ENCODE assay signal across 8 cellular contexts in genomic region chr9:6788175-6789016, GRCh38. TPM values are rescaled to one million over a fixed set of nuclear protein-coding genes. Genes with fewer than 3 reads are reported as not detected.
DNase-seq lines count a peak whose midpoint lies in the region; ATAC-seq and TF ChIP-seq lines count a peak whose summit lies in the region.

No MANE protein-coding gene starts in this region.

- H3K4me1 ChIP-seq in heart left ventricle = peaks cover 0 to 35% (median 16%) of the 10 kb centered on the region in 12 donors

- TF ChIP-seq POLR2A in heart left ventricle (IDR thresholded peaks at IDR 0.05) = no peak

- no peak overlapping the region for H3K4me3 ChIP-seq in heart left ventricle

- H3K36me3 ChIP-seq in heart left ventricle = peaks cover 0 to 10% (median 6%) of the 10 kb centered on the region in 9 donors

- H3K4me1 Mint-ChIP-seq in T-helper 17 cell = peaks cover 42% of the 10 kb centered on the region
- H3K4me1 Mint-ChIP-seq in progenitor cell of endocrine pancreas (ENCODE audit: low read depth) = peaks cover 24% of the 10 kb centered on the region

- H3K36me3 Mint-ChIP-seq in T-helper 17 cell (ENCODE audit: low read depth) (no peaks in the 10 kb centered on the region), progenitor cell of endocrine pancreas (ENCODE audit: insufficient read depth) (peaks cover 6% of the 10 kb centered on the region)

- ATAC-seq in T-helper 17 cell = no peak
- ATAC-seq in heart left ventricle = peak in 3 of 4 donors; percentile 48 to 66 (median 57)
- ATAC-seq in HG03196 (IDR thresholded peaks at IDR 0.05; ENCODE audit: unreplicated experiment) = no peak

- no peaks in the 10 kb centered on the region for H3K27me3 ChIP-seq in heart left ventricle

- H3K27me3 Mint-ChIP-seq in T-helper 17 cell = no peaks in the 10 kb centered on the region
- no peaks in the 10 kb centered on the region for H3K27me3 Mint-ChIP-seq in progenitor cell of endocrine pancreas

- H3K4me3 Mint-ChIP-seq in T-helper 17 cell (peak overlapping the region; percentile 25), progenitor cell of endocrine pancreas (ENCODE audit: low read depth) (no peak overlapping the region)

- DNase-seq in ELF-1 (ENCODE audit: low read depth, low spot score) (peak; percentile 47), T-helper 17 cell (no peak), heart left ventricle (peak in 1 of 5 donors; percentile 36), progenitor cell of endocrine pancreas (ENCODE audit: low spot score, unreplicated experiment) (no peak), cerebellar nuclear complex (lab: John Stamatoyannopoulos, UW) (no peak), T-helper 1 cell (no peak)
- no peak for DNase-seq in activated CD8-positive, alpha-beta memory T cell treated with anti-CD3 and anti-CD28 coated beads, Interleukin-2, amount 50 U/mL, for 4 hours

- no peak for TF ChIP-seq CTCF in heart left ventricle (IDR thresholded peaks at IDR 0.05)
- TF ChIP-seq CTCF in progenitor cell of endocrine pancreas (IDR thresholded peaks at IDR 0.05; ENCODE audit: unreplicated experiment) = no peak

- intact Hi-C loops in heart left ventricle (cut with DNase I) = no loop called here

- H3K9me3 ChIP-seq in T-helper 17 cell (ENCODE audit: control insufficient read depth, low read length, poor library complexity, severe bottlenecking) (no peaks in the 10 kb centered on the region), heart left ventricle (no peaks in the 10 kb centered on the region)

- peak overlapping the region in 3 of 12 donors; percentile 9 to 52 (median 31) for H3K27ac ChIP-seq in heart left ventricle

- H3K27ac Mint-ChIP-seq in T-helper 17 cell = peak overlapping the region; percentile 78
- peak overlapping the region; percentile 91 for H3K27ac Mint-ChIP-seq in progenitor cell of endocrine pancreas

- 45 to 58% (median 51%) methylated on average over 8 of the region's 8 CpGs for WGBS in heart left ventricle, 4 donors

- H3K9me3 Mint-ChIP-seq in progenitor cell of endocrine pancreas (ENCODE audit: low read depth) = no peaks in the 10 kb centered on the region

RNA-seq across cellular contexts. Expression of gene KDM4C, which starts 30.6 kb away (rescaled TPM):
- total RNA-seq in T-helper 17 cell = 10 to 100 TPM; 97.7 to 98.6 TPM
- 10 to 100 TPM in 8 of 9 donors, 1 to 10 TPM in 1; 8.8 to 19.9 (median 14.1) TPM for total RNA-seq in heart left ventricle
- polyA plus RNA-seq in heart left ventricle = 1 to 10 TPM; 4.4 to 9.9 TPM
- 26.6 and 29.5 TPM in 2 replicates for total RNA-seq in progenitor cell of endocrine pancreas

Comparison
In these comparisons a context has a peak if more than half of its experiments do, and no peak if none do; other contexts are left out.
1. ATAC-seq: peak in heart left ventricle (3 of 4); none in T-helper 17 cell (single experiment) and HG03196 (single experiment).